In genomic region chr12:25271486-25272098, GRCh38 we compare ENCODE assay signal across 1 cellular context.
TF ChIP-seq lines count a peak whose summit lies in the region.

No MANE protein-coding gene starts in this region.

TF ChIP-seq in SK-N-SH treated with all-trans-retinoic acid at 6 μM for 48 hours, 23 proteins besides CTCF, POLR2A, EP300 and RAD21 (continued from another document):
- TF ChIP-seq SNAI2 (CRISPR knock-in tag; IDR thresholded peaks at IDR 0.05) (no peak), TCF4 (CRISPR knock-in tag; IDR thresholded peaks at IDR 0.05; ENCODE audit: borderline replicate concordance) (no peak), CSDC2 (CRISPR knock-in tag; IDR thresholded peaks at IDR 0.05) (no peak), RARB (CRISPR knock-in tag; IDR thresholded peaks at IDR 0.05) (no peak)
